In the genomic region with DNA sequence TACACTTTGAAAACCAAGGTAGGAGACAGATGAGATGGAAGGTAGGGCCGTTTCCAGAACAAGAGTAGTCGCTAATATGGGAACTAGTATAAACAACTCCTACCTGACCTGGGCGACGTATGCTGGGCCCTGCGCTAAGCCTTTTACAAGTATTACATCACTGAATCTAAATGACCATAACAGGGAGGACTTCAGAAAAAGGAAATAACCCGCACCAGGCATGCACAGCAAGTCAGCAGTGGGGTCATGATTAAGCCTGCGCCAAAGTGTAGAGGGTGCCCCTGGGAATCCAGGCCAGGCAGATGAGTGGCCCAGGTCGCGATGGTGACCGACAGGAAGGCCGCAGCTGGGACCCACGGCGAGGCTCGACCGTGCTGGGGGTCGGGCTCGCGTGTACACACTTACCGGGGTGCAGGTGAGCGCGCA, we compare ENCODE assay signal across 8 cellular contexts. TPM values are rescaled to one million over a fixed set of nuclear protein-coding genes. Genes with fewer than 3 reads are reported as not detected.
DNase-seq lines count a peak whose midpoint lies in the region; ATAC-seq and TF ChIP-seq lines count a peak whose summit lies in the region.

No MANE protein-coding gene starts in this region.

- no peak for DNase-seq in hepatocyte (ENCODE audit: low spot score)
- no peak for DNase-seq in spleen
- DNase-seq in hippocampal formation (lab: John Stamatoyannopoulos, UW): no peak
- no peak for DNase-seq in posterior cingulate gyrus
- no peak for DNase-seq in NCI-H146 (lab: John Stamatoyannopoulos, UW)

- peak overlapping the region; percentile 88 to 99 (median 94) for H3K4me2 ChIP-seq in BLaER1 treated with 17β-estradiol and CSF1 and Interleukin-3, amounts not matched to agents 10 nM and 100 nM
- peak overlapping the region; percentile 95 for H3K4me2 ChIP-seq in hepatocyte

- H3K27ac ChIP-seq in BLaER1 treated with 17β-estradiol and CSF1 and Interleukin-3, amounts not matched to agents 10 nM and 100 nM: peak overlapping the region; percentile 87 to 100 (median 98)
- H3K27ac ChIP-seq in hepatocyte (peak overlapping the region; percentile 84), spleen (peak overlapping the region; percentile 78 to 97 (median 95))

- TF ChIP-seq POLR2A in spleen (IDR thresholded peaks at IDR 0.05): no peak

- peaks cover 23 to 38% (median 31%) of the 10 kb centered on the region in 11 experiments for H3K36me3 ChIP-seq in BLaER1 treated with 17β-estradiol and CSF1 and Interleukin-3, amounts not matched to agents 10 nM and 100 nM
- no peaks in the 10 kb centered on the region for H3K36me3 ChIP-seq in hepatocyte (replicated peaks; ENCODE audit: insufficient read depth, low read depth)
- peaks cover 4 to 37% (median 25%) of the 10 kb centered on the region in 6 donors for H3K36me3 ChIP-seq in spleen

- H2AFZ ChIP-seq in hepatocyte: peak overlapping the region; percentile 48

- intact Hi-C loops in spleen (cut with DNase I; ENCODE audit: low total_unique reads): loop anchor here (10.0 kb wide), 1 partner anchor 72 kb away; the partner anchor contains the start of gene ZNF14
- intact Hi-C loops in posterior cingulate gyrus (cut with DNase I): loop anchor here (5.0 to 10.0 kb wide), 2 partner anchors 114 to 202 kb away; partner anchors contain the start of gene ZNF253

- H3K79me2 ChIP-seq in hepatocyte: peaks cover 37% of the 10 kb centered on the region

- no peaks in the 10 kb centered on the region for H3K27me3 ChIP-seq in BLaER1 treated with 17β-estradiol and CSF1 and Interleukin-3, amounts not matched to agents 10 nM and 100 nM
- H3K27me3 ChIP-seq in hepatocyte (no peaks in the 10 kb centered on the region), spleen (replicated peaks in 1 of 7) (no peaks in the 10 kb centered on the region)

- H3K4me3 ChIP-seq in BLaER1 treated with 17β-estradiol and CSF1 and Interleukin-3, amounts not matched to agents 10 nM and 100 nM: peak overlapping the region; percentile 85 to 100 (median 98)
- H3K4me3 ChIP-seq in WI38 (ENCODE audit: low read depth, low read length) (peak overlapping the region; percentile 96), hepatocyte (peak overlapping the region; percentile 80), spleen (peak overlapping the region; percentile 92 to 100 (median 96))

- no peaks in the 10 kb centered on the region for H3K9me2 ChIP-seq in hepatocyte (replicated peaks; ENCODE audit: insufficient read depth)

- ATAC-seq in HG02588 (IDR thresholded peaks at IDR 0.05; ENCODE audit: unreplicated experiment): peak; percentile 7

- H4K20me1 ChIP-seq in BLaER1 treated with 17β-estradiol and CSF1 and Interleukin-3, amounts not matched to agents 10 nM and 100 nM: peaks cover 0 to 46% (median 31%) of the 10 kb centered on the region in 11 experiments; a peak in 15 of 22 replicates
- H4K20me1 ChIP-seq in hepatocyte (ENCODE audit: insufficient read depth, poor library complexity, severe bottlenecking): peaks cover 17% of the 10 kb centered on the region

- peak overlapping the region; percentile 91 to 100 (median 98) for H3K9ac ChIP-seq in BLaER1 treated with 17β-estradiol and CSF1 and Interleukin-3, amounts not matched to agents 10 nM and 100 nM

- 9% methylated on average over 21 of the region's 21 CpGs for WGBS in hepatocyte (ENCODE audit: low lambda C conversion rate, missing lambda C conversion rate)
- 6 to 27% (median 10%) methylated on average over 7 to 21 of the region's 21 CpGs for WGBS in spleen, 5 donors

- TF ChIP-seq CTCF in WI38 (IDR thresholded peaks at IDR 0.05; ENCODE audit: low read depth, low read length) (no peak), hepatocyte (IDR thresholded peaks at IDR 0.05; ENCODE audit: poor library complexity) (no peak), spleen (IDR thresholded peaks at IDR 0.05 in 8 of 11, conservative IDR thresholded peaks at IDR 0.05 in 3 of 11) (no peak)

- H3K4me1 ChIP-seq in BLaER1 treated with 17β-estradiol and CSF1 and Interleukin-3, amounts not matched to agents 10 nM and 100 nM: peaks cover 38 to 63% (median 48%) of the 10 kb centered on the region in 10 experiments
- H3K4me1 ChIP-seq in hepatocyte (ENCODE audit: insufficient read depth): peaks cover 11% of the 10 kb centered on the region
- H3K4me1 ChIP-seq in spleen: peaks cover 21 to 76% (median 44%) of the 10 kb centered on the region in 6 donors

- no peaks in the 10 kb centered on the region for H3K9me3 ChIP-seq in BLaER1 treated with 17β-estradiol and CSF1 and Interleukin-3, amounts not matched to agents 10 nM and 100 nM (replicated peaks in 1 of 11)
- H3K9me3 ChIP-seq in hepatocyte (ENCODE audit: low read depth) (no peaks in the 10 kb centered on the region), spleen (peaks cover 0 to 6% (median 0%) of the 10 kb centered on the region in 8 donors)

RNA-seq across cellular contexts. Expression of gene ATP13A1, which starts 0.6 kb away (rescaled TPM):
- total RNA-seq in hepatocyte: 53.0 and 113 TPM in 2 replicates
- 92.0 and 97.5 TPM in 2 replicates for polyA plus RNA-seq in hepatocyte
- total RNA-seq in spleen: 100 to 1,000 TPM in 5 of 7 donors, 10 to 100 TPM in 2; 88.4 to 301 (median 113) TPM
- 10 to 100 TPM; 39.7 to 95.3 (median 91.6) TPM for polyA plus RNA-seq in spleen

RNA-seq across cellular contexts. Expression of gene ZNF101, which starts 5.8 kb away (rescaled TPM):
- total RNA-seq in hepatocyte: 3.3 and 5.9 TPM in 2 replicates
- polyA plus RNA-seq in hepatocyte: 3.6 and 5.1 TPM in 2 replicates
- total RNA-seq in spleen: 10 to 100 TPM; 29.6 to 58.3 (median 41.1) TPM
- polyA plus RNA-seq in spleen: 10 to 100 TPM; 29.8 to 51.9 (median 46.3) TPM

RNA-seq across cellular contexts. Expression of gene GMIP, which starts 19.4 kb away (rescaled TPM):
- total RNA-seq in hepatocyte: 4.5 and 5.6 TPM in 2 replicates
- polyA plus RNA-seq in hepatocyte: 11.4 and 13.0 TPM in 2 replicates
- total RNA-seq in spleen: 100 to 1,000 TPM in 2 of 7 donors, 10 to 100 TPM in 5; 59.9 to 141 (median 96.9) TPM
- polyA plus RNA-seq in spleen: 10 to 100 TPM; 26.7 to 60.5 (median 31.9) TPM

RNA-seq across cellular contexts. Expression of gene LPAR2, which starts 34.9 kb away (rescaled TPM):
- 11.5 and 20.1 TPM in 2 replicates for total RNA-seq in hepatocyte
- 33.1 and 42.6 TPM in 2 replicates for polyA plus RNA-seq in hepatocyte
- total RNA-seq in spleen: 10 to 100 TPM; 23.7 to 62.8 (median 41.1) TPM
- polyA plus RNA-seq in spleen: 10 to 100 TPM; 12.4 to 44.1 (median 41.9) TPM

RNA-seq across cellular contexts. Expression of gene PBX4, which starts 44.4 kb away (rescaled TPM):
- total RNA-seq in hepatocyte (0.64 and 3.2 TPM in 2 replicates), spleen (10 to 100 TPM in 2 of 7 donors, 1 to 10 TPM in 5; 5.3 to 12.5 (median 9.3) TPM)
- polyA plus RNA-seq in hepatocyte (2.5 and 4.3 TPM in 2 replicates), spleen (10 to 100 TPM in 2 of 3 donors, 1 to 10 TPM in 1; 4.4 to 17.8 (median 15.0) TPM)
